In the genomic region with DNA sequence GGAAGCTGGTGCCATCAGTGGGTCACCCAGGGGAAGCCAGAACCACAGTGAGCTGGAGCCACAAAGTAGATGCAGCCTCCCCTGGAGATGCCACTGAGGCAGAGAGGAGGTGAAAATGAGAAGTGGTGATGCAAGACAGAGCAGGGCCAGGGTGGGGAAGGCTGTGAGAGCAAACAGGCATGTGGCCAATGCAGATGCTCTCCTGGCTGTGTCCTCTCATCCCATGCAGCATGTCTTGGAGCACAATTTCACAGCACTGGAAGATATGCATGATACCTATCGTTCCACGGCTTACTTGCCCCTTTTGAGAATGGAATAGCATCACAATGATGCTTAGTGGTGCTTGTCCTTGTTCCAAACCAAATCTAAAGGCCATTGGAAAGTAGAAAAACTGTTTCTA, we compare ENCODE assay signal across 26 cellular contexts.
"Had no signal": no experiment of that assay in that cellular context is flagged by ENCODE, and none has a peak within 500 bp of the region (broad histone marks: within the 10 kb centered on the region; RNA-seq: fewer than 3 reads in every experiment).

No MANE protein-coding gene starts in this region.

- H3K4me1 Mint-ChIP-seq: natural killer cell; neural progenitor cell; stimulated activated naive CD8-positive, alpha-beta T cell treated with anti-CD3 and anti-CD28 coated beads, Interleukin-15, amount 100 ng/mL, for 72 hours had no signal

- DNase-seq: hippocampal formation; left colon; left lung; lower lobe of right lung; mesenchymal stem cell; natural killer cell; nephron progenitor cell; occipital lobe; ovary; right lobe of liver; stimulated activated CD4-positive, alpha-beta T cell treated with anti-CD3 and anti-CD28 coated beads, Interleukin-2, amount 100 ng/mL, for 48 hours; stimulated activated CD4-positive, alpha-beta T cell treated with anti-CD3 and anti-CD28 coated beads, Interleukin-4, amount 100 ng/mL, for 4 hours; stimulated activated CD8-positive, alpha-beta memory T cell treated with anti-CD3 and anti-CD28 coated beads, Interleukin-4, amount 100 ng/mL, for 48 hours; stimulated activated naive CD4-positive, alpha-beta T cell treated with Interleukin-2 at 50 U/mL for 16 hours; stimulated activated naive CD8-positive, alpha-beta T cell treated with anti-CD3 and anti-CD28 coated beads, Interleukin-15, amount 100 ng/mL, for 72 hours; substantia nigra; upper lobe of left lung had no signal

- H3K27ac Mint-ChIP-seq: natural killer cell; nephron progenitor cell; neural progenitor cell; progenitor cell of endocrine pancreas; stimulated activated memory B cell treated with anti-CD40 and anti-IgM and Interleukin-4, amounts not matched to agents 10 μg/mL and 1 μg/mL and 100 μg/mL, for 72 hours; stimulated activated naive CD8-positive, alpha-beta T cell treated with anti-CD3 and anti-CD28 coated beads, Interleukin-15, amount 100 ng/mL, for 72 hours had no signal

- H3K9me3 ChIP-seq: left lung, lower lobe of right lung, neutrophil, ovary, right atrium auricular region, right lobe of liver, tibial nerve, upper lobe of left lung, vagina had no signal

- H3K4me3 Mint-ChIP-seq: natural killer cell; nephron progenitor cell; neural progenitor cell; stimulated activated memory B cell treated with anti-CD40 and anti-IgM and Interleukin-4, amounts not matched to agents 10 μg/mL and 1 μg/mL and 100 μg/mL, for 72 hours; stimulated activated naive CD8-positive, alpha-beta T cell treated with anti-CD3 and anti-CD28 coated beads, Interleukin-15, amount 100 ng/mL, for 72 hours had no signal

- H3K9me3 Mint-ChIP-seq: natural killer cell; nephron progenitor cell; neural progenitor cell; stimulated activated memory B cell treated with anti-CD40 and anti-IgM and Interleukin-4, amounts not matched to agents 10 μg/mL and 1 μg/mL and 100 μg/mL, for 72 hours; stimulated activated naive CD8-positive, alpha-beta T cell treated with anti-CD3 and anti-CD28 coated beads, Interleukin-15, amount 100 ng/mL, for 72 hours had no signal

- H3K9ac ChIP-seq: neural progenitor cell had no signal

- H3K36me3 Mint-ChIP-seq: natural killer cell; neural progenitor cell; stimulated activated memory B cell treated with anti-CD40 and anti-IgM and Interleukin-4, amounts not matched to agents 10 μg/mL and 1 μg/mL and 100 μg/mL, for 72 hours had no signal

- ATAC-seq: left colon, left lung, lower lobe of right lung, right lobe of liver had no signal

- H3K4me3 ChIP-seq: left lung, lower lobe of right lung, neural progenitor cell, ovary, right atrium auricular region, right lobe of liver, smooth muscle cell, tibial nerve, upper lobe of left lung, vagina had no signal

- FAIRE-seq: keratinocyte had no signal

- H3K4me1 ChIP-seq: left lung, lower lobe of right lung, neural progenitor cell, right atrium auricular region, right lobe of liver, tibial nerve, upper lobe of left lung, vagina had no signal

- H3K36me3 ChIP-seq: left lung, lower lobe of right lung, neural progenitor cell, neutrophil, ovary, right atrium auricular region, right lobe of liver, tibial nerve, upper lobe of left lung, vagina had no signal

- H3K27ac ChIP-seq: left lung, lower lobe of right lung, neural progenitor cell, neutrophil, ovary, right atrium auricular region, right lobe of liver, tibial nerve, upper lobe of left lung, vagina had no signal
